Comparison of ENCODE assay signal across 16 cellular contexts in genomic region chr9:120883608-120883996, GRCh38. TPM values are rescaled to one million over a fixed set of nuclear protein-coding genes. Genes with fewer than 3 reads are reported as not detected.
DNase-seq lines count a peak whose midpoint lies in the region; ATAC-seq and TF ChIP-seq lines count a peak whose summit lies in the region.
"Had no signal": no experiment of that assay in that cellular context is flagged by ENCODE, and none has a peak within 500 bp of the region (broad histone marks: within the 10 kb centered on the region; RNA-seq: fewer than 3 reads in every experiment).

No MANE protein-coding gene starts in this region.

- H2AFZ ChIP-seq in OCI-LY7 (ENCODE audit: low read length), result no peak overlapping the region; the same call in 1 of the 2 replicates

- H3K27ac ChIP-seq in CD4-positive, CD25-positive, alpha-beta regulatory T cell (ENCODE audit: insufficient read depth, low read length, poor library complexity, severe bottlenecking), result no peak overlapping the region
- H3K27ac ChIP-seq in OCI-LY7 (ENCODE audit: low read depth, low read length, poor library complexity, severe bottlenecking), result peak overlapping the region; percentile 8

- H3K79me2 ChIP-seq in OCI-LY7 (ENCODE audit: insufficient read depth, low read depth, low read length), result no peaks in the 10 kb centered on the region

- CTCF ChIA-PET in activated CD4-positive, alpha-beta T cell treated with anti-CD3 and anti-CD28 coated beads for 36 hours (lab: Charles Lee), result interaction anchor here (0.8 to 1.1 kb wide), 4 partner anchors 11 to 20 kb away, joined by 3 to 5 read pairs (median 4); no protein-coding TSS in a partner anchor
- CTCF ChIA-PET in OCI-LY7 (lab: Charles Lee; ENCODE audit: unreplicated experiment), result interaction anchor here (0.6 kb wide), 1 partner anchor 20 kb away, joined by 5 read pairs; no protein-coding TSS in a partner anchor

- TF ChIP-seq CTCF in OCI-LY7 (conservative IDR thresholded peaks at IDR 0.05; ENCODE audit: low read length), result no peak

- intact Hi-C loops in activated CD4-positive, alpha-beta T cell treated with anti-CD3 and anti-CD28 coated beads for 36 hours (cut with DNase I, micrococcal nuclease), result no loop called here
- intact Hi-C loops in OCI-LY7 (cut with micrococcal nuclease; ENCODE audit: unreplicated experiment), result no loop called here

- peak overlapping the region; percentile 55 for H3K27ac Mint-ChIP-seq in activated CD4-positive, alpha-beta T cell treated with anti-CD3 and anti-CD28 coated beads for 36 hours
- peak overlapping the region; percentile 76 to 93 (median 86) for H3K27ac Mint-ChIP-seq in CD4-positive, CD25-positive, alpha-beta regulatory T cell
- peak overlapping the region; percentile 78 for H3K27ac Mint-ChIP-seq in activated naive CD8-positive, alpha-beta T cell treated with anti-CD3 and anti-CD28 coated beads for 36 hours
- H3K27ac Mint-ChIP-seq: IgD-negative memory B cell had no signal

- H3K4me3 ChIP-seq in CD4-positive, CD25-positive, alpha-beta regulatory T cell (ENCODE audit: low read depth, low read length), result no peak overlapping the region
- H3K4me3 ChIP-seq in OCI-LY7 (ENCODE audit: low read depth, low read length, poor library complexity, severe bottlenecking), result no peak overlapping the region

- H3K4me3 Mint-ChIP-seq in activated CD4-positive, alpha-beta T cell treated with anti-CD3 and anti-CD28 coated beads for 36 hours, result no peak overlapping the region
- peak overlapping the region in 1 of 4 donors; percentile 51 for H3K4me3 Mint-ChIP-seq in CD4-positive, CD25-positive, alpha-beta regulatory T cell
- H3K4me3 Mint-ChIP-seq in activated naive CD8-positive, alpha-beta T cell treated with anti-CD3 and anti-CD28 coated beads for 36 hours, result no peak overlapping the region

- no peaks in the 10 kb centered on the region for H3K9me3 Mint-ChIP-seq in activated CD4-positive, alpha-beta T cell treated with anti-CD3 and anti-CD28 coated beads for 36 hours (ENCODE audit: low read depth)
- no peaks in the 10 kb centered on the region for H3K9me3 Mint-ChIP-seq in CD4-positive, CD25-positive, alpha-beta regulatory T cell
- H3K9me3 Mint-ChIP-seq in activated naive CD8-positive, alpha-beta T cell treated with anti-CD3 and anti-CD28 coated beads for 36 hours, result peaks cover 1% of the 10 kb centered on the region
- H3K9me3 Mint-ChIP-seq: IgD-negative memory B cell had no signal

- no TSS peak for BruUV-seq in OCI-LY7 (replicated peaks; lab: Mats Ljungman, UMichigan)

- no peak for ATAC-seq in activated CD4-positive, alpha-beta T cell treated with anti-CD3 and anti-CD28 coated beads for 36 hours
- no peak for ATAC-seq in CD4-positive, CD25-positive, alpha-beta regulatory T cell (ENCODE audit: low read depth in 2 of 2)
- ATAC-seq: PC-3 had no signal

- peak overlapping the region; percentile 36; the same call in 1 of the 2 replicates for H3K4me2 ChIP-seq in OCI-LY7 (ENCODE audit: low read length)

- no peaks in the 10 kb centered on the region for H3K27me3 Mint-ChIP-seq in activated CD4-positive, alpha-beta T cell treated with anti-CD3 and anti-CD28 coated beads for 36 hours
- H3K27me3 Mint-ChIP-seq in CD4-positive, CD25-positive, alpha-beta regulatory T cell, result no peaks in the 10 kb centered on the region
- H3K27me3 Mint-ChIP-seq in activated naive CD8-positive, alpha-beta T cell treated with anti-CD3 and anti-CD28 coated beads for 36 hours, result no peaks in the 10 kb centered on the region

- H3K9me2 ChIP-seq in OCI-LY7 (ENCODE audit: insufficient read depth, low read length), result no peaks in the 10 kb centered on the region

- POLR2A ChIA-PET in activated CD4-positive, alpha-beta T cell treated with anti-CD3 and anti-CD28 coated beads for 36 hours (lab: Charles Lee), result interaction anchor here (0.6 to 1.6 kb wide), 4 partner anchors 11 to 43 kb away, joined by 3 to 8 read pairs (median 5); no protein-coding TSS in a partner anchor
- POLR2A ChIA-PET in OCI-LY7 (lab: Charles Lee), result interaction anchor here (0.7 to 16.9 kb wide), 8 partner anchors 8 to 46 kb away, joined by 3 to 372 read pairs (median 6); partner anchors contain the start of gene TRAF1

- peaks cover 71% of the 10 kb centered on the region for H3K4me1 Mint-ChIP-seq in activated CD4-positive, alpha-beta T cell treated with anti-CD3 and anti-CD28 coated beads for 36 hours
- H3K4me1 Mint-ChIP-seq in CD4-positive, CD25-positive, alpha-beta regulatory T cell, result peaks cover 24 to 78% (median 48%) of the 10 kb centered on the region in 4 donors
- peaks cover 72% of the 10 kb centered on the region for H3K4me1 Mint-ChIP-seq in activated naive CD8-positive, alpha-beta T cell treated with anti-CD3 and anti-CD28 coated beads for 36 hours

- H3K36me3 ChIP-seq in CD4-positive, CD25-positive, alpha-beta regulatory T cell (ENCODE audit: control insufficient read depth, insufficient read depth, low read length), result no peaks in the 10 kb centered on the region
- H3K36me3 ChIP-seq in OCI-LY7 (ENCODE audit: insufficient read depth, low read length), result no peaks in the 10 kb centered on the region

- peaks cover 42% of the 10 kb centered on the region for H3K4me1 ChIP-seq in CD4-positive, CD25-positive, alpha-beta regulatory T cell (ENCODE audit: control insufficient read depth, insufficient read depth, low read length, poor library complexity, severe bottlenecking)
- H3K4me1 ChIP-seq in OCI-LY7 (ENCODE audit: insufficient read depth, low read length, poor library complexity, severe bottlenecking), result peaks cover 89% of the 10 kb centered on the region

- no peak for DNase-seq in activated CD4-positive, alpha-beta T cell treated with anti-CD3 and anti-CD28 coated beads for 36 hours
- DNase-seq in activated CD4-positive, alpha-beta T cell treated with anti-CD3 and anti-CD28 coated beads for 4 hours, result no peak
- no peak for DNase-seq in CD4-positive, CD25-positive, alpha-beta regulatory T cell
- DNase-seq in OCI-LY7 (ENCODE audit: low spot score), result no peak
- no peak for DNase-seq in activated naive CD8-positive, alpha-beta T cell treated with anti-CD3 and anti-CD28 coated beads for 36 hours
- DNase-seq in NOMO-1 (lab: John Stamatoyannopoulos, UW; ENCODE audit: unreplicated experiment in 2 of 2), result no peak
- no peak for DNase-seq in GDM1 (lab: John Stamatoyannopoulos, UW)
- no peak for DNase-seq in A172 (ENCODE audit: low spot score)
- DNase-seq: C1 segment of cervical spinal cord; H7; NCI-H1417; NCI-H187 treated with DMSO at 0.1 percent for 48 hours; NCI-H526 treated with DMSO at 0.1 percent for 48 hours; NK-92 treated with Interleukin-12 subunit alpha and Interleukin-12 subunit beta, amount 100 ng/mL, for 24 hours; PC-3 had no signal

- H3K9me3 ChIP-seq in CD4-positive, CD25-positive, alpha-beta regulatory T cell (ENCODE audit: control insufficient read depth in 2 of 2, low read length in 2 of 2), result no peaks in the 10 kb centered on the region
- no peaks in the 10 kb centered on the region for H3K9me3 ChIP-seq in OCI-LY7 (ENCODE audit: low read length)

- no peaks in the 10 kb centered on the region for H3K27me3 ChIP-seq in CD4-positive, CD25-positive, alpha-beta regulatory T cell (ENCODE audit: control insufficient read depth, insufficient read depth, low read length)

- H3K36me3 Mint-ChIP-seq in activated CD4-positive, alpha-beta T cell treated with anti-CD3 and anti-CD28 coated beads for 36 hours (ENCODE audit: low read depth), result peaks cover 7% of the 10 kb centered on the region
- H3K36me3 Mint-ChIP-seq in CD4-positive, CD25-positive, alpha-beta regulatory T cell, result peaks cover 6% of the 10 kb centered on the region
- peaks cover 37% of the 10 kb centered on the region for H3K36me3 Mint-ChIP-seq in activated naive CD8-positive, alpha-beta T cell treated with anti-CD3 and anti-CD28 coated beads for 36 hours
- H3K36me3 Mint-ChIP-seq: IgD-negative memory B cell had no signal

- H4K20me1 ChIP-seq in OCI-LY7 (ENCODE audit: insufficient read depth, low read length), result no peaks in the 10 kb centered on the region

RNA-seq across cellular contexts. Expression of gene PHF19, which starts 6.6 kb away (rescaled TPM):
- total RNA-seq in activated CD4-positive, alpha-beta T cell treated with anti-CD3 and anti-CD28 coated beads for 36 hours, result 100 to 1,000 TPM; 168 to 169 TPM
- total RNA-seq in CD4-positive, CD25-positive, alpha-beta regulatory T cell, result 149 TPM
- polyA plus RNA-seq in CD4-positive, CD25-positive, alpha-beta regulatory T cell, result 10 to 100 TPM; 21.4 to 43.2 (median 31.9) TPM
- 102 and 108 TPM in 2 replicates for total RNA-seq in OCI-LY7 (2014; rRNA removed; shearing (Covaris generic))
- 211 and 214 TPM in 2 replicates for total RNA-seq in OCI-LY7 (2022)
- total RNA-seq in activated naive CD8-positive, alpha-beta T cell treated with anti-CD3 and anti-CD28 coated beads for 36 hours, result 100 to 1,000 TPM; 216 to 226 TPM
- 47.0 and 47.8 TPM in 2 replicates for total RNA-seq in A172 (2014; rRNA removed; shearing (Covaris generic))

RNA-seq across cellular contexts. Expression of gene PSMD5, which starts 40.9 kb away (rescaled TPM):
- 10 to 100 TPM; 53.5 to 58.3 TPM for total RNA-seq in activated CD4-positive, alpha-beta T cell treated with anti-CD3 and anti-CD28 coated beads for 36 hours
- total RNA-seq in CD4-positive, CD25-positive, alpha-beta regulatory T cell, result 44.0 TPM
- polyA plus RNA-seq in CD4-positive, CD25-positive, alpha-beta regulatory T cell, result 10 to 100 TPM; 27.0 to 34.5 (median 29.9) TPM
- 10.0 and 12.0 TPM in 2 replicates for total RNA-seq in OCI-LY7 (2014; rRNA removed; shearing (Covaris generic))
- 33.3 and 36.8 TPM in 2 replicates for total RNA-seq in OCI-LY7 (2022)
- total RNA-seq in activated naive CD8-positive, alpha-beta T cell treated with anti-CD3 and anti-CD28 coated beads for 36 hours, result 10 to 100 TPM; 69.0 to 69.3 TPM
- 56.1 and 65.9 TPM in 2 replicates for total RNA-seq in A172 (2014; rRNA removed; shearing (Covaris generic))

RNA-seq across cellular contexts. Expression of gene TRAF1, which starts 43.0 kb away (rescaled TPM):
- 100 to 1,000 TPM; 103 to 113 TPM for total RNA-seq in activated CD4-positive, alpha-beta T cell treated with anti-CD3 and anti-CD28 coated beads for 36 hours
- 167 TPM for total RNA-seq in CD4-positive, CD25-positive, alpha-beta regulatory T cell
- 10 to 100 TPM; 13.5 to 18.7 (median 16.5) TPM for polyA plus RNA-seq in CD4-positive, CD25-positive, alpha-beta regulatory T cell
- 23.7 and 24.2 TPM in 2 replicates for total RNA-seq in OCI-LY7 (2014; rRNA removed; shearing (Covaris generic))
- 40.3 and 50.5 TPM in 2 replicates for total RNA-seq in OCI-LY7 (2022)
- 100 to 1,000 TPM; 169 to 170 TPM for total RNA-seq in activated naive CD8-positive, alpha-beta T cell treated with anti-CD3 and anti-CD28 coated beads for 36 hours
- total RNA-seq in A172 (2014; rRNA removed; shearing (Covaris generic)), result 0.91 and 0.95 TPM in 2 replicates

Comparison
In these comparisons a context has a peak if more than half of its experiments do, and no peak if none do; other contexts are left out.
1. RNA of gene TRAF1, which starts 43.0 kb away (total RNA-seq): 169 to 170 TPM in activated naive CD8-positive, alpha-beta T cell treated with anti-CD3 and anti-CD28 coated beads for 36 hours, 167 TPM in CD4-positive, CD25-positive, alpha-beta regulatory T cell (single experiment), 103 to 113 TPM in activated CD4-positive, alpha-beta T cell treated with anti-CD3 and anti-CD28 coated beads for 36 hours and 23.7 to 50.5 TPM in OCI-LY7; 0.91 to 0.95 TPM in A172; every median in the first group is over 10 times any median in the second.
2. Peak in every context shown above with its lines, with median percentiles within 50 percentile points of each other: H3K27ac Mint-ChIP-seq.